Comparison of ENCODE assay signal across 9 cellular contexts in the genomic region with DNA sequence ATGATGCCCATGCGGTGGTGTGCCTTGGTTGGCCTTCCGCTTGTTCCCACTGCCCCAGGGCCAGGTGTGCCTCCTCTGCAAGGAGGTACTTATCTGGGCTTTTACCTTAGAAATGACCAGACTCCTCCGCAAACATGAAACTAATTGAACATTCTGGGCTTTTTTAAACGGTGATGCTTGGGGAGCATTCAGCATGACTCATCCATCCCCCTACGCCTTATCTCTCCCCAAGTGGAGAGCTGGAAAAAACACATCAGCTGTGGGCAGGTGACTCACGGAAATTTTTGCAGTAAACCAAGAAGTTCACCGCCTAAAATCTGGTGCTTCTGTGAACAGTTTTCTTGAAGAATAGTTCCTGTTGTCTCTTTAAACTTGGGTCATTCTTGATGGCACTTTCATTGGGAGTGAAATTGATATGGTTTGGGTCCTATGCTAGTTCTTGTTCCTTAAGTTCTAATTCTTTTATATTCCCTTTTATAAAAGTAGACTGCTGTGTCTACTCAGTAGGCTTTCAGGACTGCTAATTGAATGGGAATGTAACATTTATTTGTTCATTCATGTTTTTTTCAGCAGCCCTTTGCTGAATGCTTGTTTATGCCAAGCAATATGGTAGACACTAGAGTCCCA. TPM values are rescaled to one million over a fixed set of nuclear protein-coding genes. Genes with fewer than 3 reads are reported as not detected.
A peak's percentile ranks its signal among the peaks of the same experiment; 100 is the strongest.
DNase-seq lines count a peak whose midpoint lies in the region; ATAC-seq and TF ChIP-seq lines count a peak whose summit lies in the region.
"Had no signal": no experiment of that assay in that cellular context is flagged by ENCODE, and none has a peak within 500 bp of the region (broad histone marks: within the 10 kb centered on the region; RNA-seq: fewer than 3 reads in every experiment).

No MANE protein-coding gene starts in this region.

- no peaks in the 10 kb centered on the region for H3K27me3 Mint-ChIP-seq in T-helper 17 cell
- no peaks in the 10 kb centered on the region for H3K27me3 Mint-ChIP-seq in activated naive CD4-positive, alpha-beta T cell treated with anti-CD3 and anti-CD28 coated beads, Interleukin-2, amount 50 U/mL, for 24 hours

- ATAC-seq in T-helper 17 cell (peak; percentile 33), HG02588 (IDR thresholded peaks at IDR 0.05; ENCODE audit: unreplicated experiment) (no peak), GM21447 (IDR thresholded peaks at IDR 0.05; ENCODE audit: unreplicated experiment) (no peak)

- peak overlapping the region; percentile 63 for H3K4me3 Mint-ChIP-seq in T-helper 17 cell
- H3K4me3 Mint-ChIP-seq in activated naive CD4-positive, alpha-beta T cell treated with anti-CD3 and anti-CD28 coated beads, Interleukin-2, amount 50 U/mL, for 24 hours = peak overlapping the region; percentile 97

- H3K36me3 ChIP-seq in osteoblast (ENCODE audit: insufficient read depth, low read length) = peaks cover 85% of the 10 kb centered on the region
- peaks cover 15 to 100% (median 40%) of the 10 kb centered on the region in 3 donors for H3K36me3 ChIP-seq in esophagus squamous epithelium
- H3K36me3 ChIP-seq in Karpas-422 (ENCODE audit: insufficient read depth, low read length) = peaks cover 65% of the 10 kb centered on the region

- WGBS in esophagus squamous epithelium, 2 donors = 73 to 81% methylated on average over 7 of the region's 7 CpGs

- TF ChIP-seq CTCF in AG04450 (IDR thresholded peaks at IDR 0.05; ENCODE audit: low read depth, low read length) (no peak), osteoblast (IDR thresholded peaks at IDR 0.05; ENCODE audit: extremely low read depth, low read depth, low read length) (no peak), esophagus squamous epithelium (IDR thresholded peaks at IDR 0.05) (no peak)

- H3K9me2 ChIP-seq in Karpas-422 (replicated peaks; ENCODE audit: insufficient read depth, low read length) = no peaks in the 10 kb centered on the region

- peaks cover 36% of the 10 kb centered on the region for H3K4me1 Mint-ChIP-seq in T-helper 17 cell
- peaks cover 85% of the 10 kb centered on the region for H3K4me1 Mint-ChIP-seq in activated naive CD4-positive, alpha-beta T cell treated with anti-CD3 and anti-CD28 coated beads, Interleukin-2, amount 50 U/mL, for 24 hours

- H3K79me2 ChIP-seq in osteoblast (ENCODE audit: insufficient read depth, low read length) = no peaks in the 10 kb centered on the region
- no peaks in the 10 kb centered on the region for H3K79me2 ChIP-seq in Karpas-422 (ENCODE audit: low read length)

- peak; percentile 61 for DNase-seq in AG04450 (ENCODE audit: low read depth, low spot score)
- DNase-seq in T-helper 17 cell = peak in 1 of 3 donors; percentile 25
- DNase-seq in osteoblast (ENCODE audit: insufficient read length, low spot score, missing footprints) = peak; percentile 81
- DNase-seq in esophagus squamous epithelium (lab: John Stamatoyannopoulos, UW) = no peak
- no peak for DNase-seq in Karpas-422
- DNase-seq: WERI-Rb-1 had no signal

- H3K4me2 ChIP-seq in osteoblast (ENCODE audit: insufficient read depth, low read length) (peak overlapping the region; percentile 62), Karpas-422 (ENCODE audit: low read depth, low read length, poor library complexity, severe bottlenecking) (no peak overlapping the region)

- H3K27ac ChIP-seq in AG04450 (ENCODE audit: low read depth, low read length) (peak overlapping the region; percentile 78), osteoblast (ENCODE audit: low read depth, low read length) (peak overlapping the region; percentile 54), esophagus squamous epithelium (no peak overlapping the region), Karpas-422 (ENCODE audit: low read length) (no peak overlapping the region)
- H3K27ac ChIP-seq: WERI-Rb-1 had no signal

- H2AFZ ChIP-seq in osteoblast (ENCODE audit: low read length) = no peak overlapping the region
- H2AFZ ChIP-seq in Karpas-422 (ENCODE audit: low read length) = no peak overlapping the region

- intact Hi-C loops in esophagus squamous epithelium (cut with DNase I) = no loop called here

- TF ChIP-seq POLR2A in esophagus squamous epithelium (IDR thresholded peaks at IDR 0.05) = no peak

- H3K9me3 Mint-ChIP-seq in activated naive CD4-positive, alpha-beta T cell treated with anti-CD3 and anti-CD28 coated beads, Interleukin-2, amount 50 U/mL, for 24 hours = peaks cover 15% of the 10 kb centered on the region

- H3K4me3 ChIP-seq in AG04450 (ENCODE audit: low read depth, low read length) (no peak overlapping the region), osteoblast (ENCODE audit: insufficient read depth, low read length) (no peak overlapping the region), esophagus squamous epithelium (no peak overlapping the region), Karpas-422 (ENCODE audit: low read length) (no peak overlapping the region)

- POLR2A ChIA-PET in AG04450 (lab: Yijun Ruan, JAX) = interaction anchor here (0.6 kb wide), 1 partner anchor 180 kb away, joined by 3 read pairs; no protein-coding TSS in a partner anchor

- H3K4me1 ChIP-seq in osteoblast (ENCODE audit: insufficient read depth, low read length) = peaks cover 15% of the 10 kb centered on the region
- no peaks in the 10 kb centered on the region for H3K4me1 ChIP-seq in esophagus squamous epithelium
- no peaks in the 10 kb centered on the region for H3K4me1 ChIP-seq in Karpas-422 (ENCODE audit: low read length)

- peaks cover 9% of the 10 kb centered on the region for H3K36me3 Mint-ChIP-seq in T-helper 17 cell (ENCODE audit: low read depth)
- H3K36me3 Mint-ChIP-seq in activated naive CD4-positive, alpha-beta T cell treated with anti-CD3 and anti-CD28 coated beads, Interleukin-2, amount 50 U/mL, for 24 hours = peaks cover 74% of the 10 kb centered on the region

- CTCF ChIA-PET in AG04450 (lab: Charles Lee) = interaction anchor here (2.6 kb wide), 1 partner anchor 17 kb away, joined by 19 read pairs; no protein-coding TSS in a partner anchor

- H3K27me3 ChIP-seq in AG04450 (ENCODE audit: control insufficient read depth, insufficient read depth, low read length) = no peaks in the 10 kb centered on the region
- H3K27me3 ChIP-seq in osteoblast (ENCODE audit: insufficient read depth, low read length) = no peaks in the 10 kb centered on the region
- no peaks in the 10 kb centered on the region for H3K27me3 ChIP-seq in esophagus squamous epithelium
- no peaks in the 10 kb centered on the region for H3K27me3 ChIP-seq in Karpas-422 (ENCODE audit: low read length)

- H3K27ac Mint-ChIP-seq in T-helper 17 cell = peak overlapping the region; percentile 77
- peak overlapping the region; percentile 100 for H3K27ac Mint-ChIP-seq in activated naive CD4-positive, alpha-beta T cell treated with anti-CD3 and anti-CD28 coated beads, Interleukin-2, amount 50 U/mL, for 24 hours

- H3K9me3 ChIP-seq in AG04450 (ENCODE audit: control insufficient read depth, insufficient read depth, low read length) (no peaks in the 10 kb centered on the region), T-helper 17 cell (ENCODE audit: control insufficient read depth, low read length, poor library complexity, severe bottlenecking) (peaks cover 6% of the 10 kb centered on the region), osteoblast (ENCODE audit: low read depth, low read length) (no peaks in the 10 kb centered on the region), esophagus squamous epithelium (no peaks in the 10 kb centered on the region), Karpas-422 (ENCODE audit: low read length) (no peaks in the 10 kb centered on the region)

- peaks cover 2% of the 10 kb centered on the region for H4K20me1 ChIP-seq in osteoblast (ENCODE audit: insufficient read depth, low read length)
- H4K20me1 ChIP-seq in Karpas-422 (ENCODE audit: insufficient read depth, low read depth, low read length) = no peaks in the 10 kb centered on the region

- H3K9ac ChIP-seq in Karpas-422 (ENCODE audit: low read length) = no peak overlapping the region

RNA-seq across cellular contexts. Expression of gene SFXN1, which starts 39.6 kb away (rescaled TPM):
- polyA plus RNA-seq in AG04450 (2011; rRNA removed) = 125 and 126 TPM in 2 replicates
- 158 TPM in 2 replicates for polyA minus RNA-seq in AG04450 (2011; rRNA and poly(A)+ RNA removed)
- total RNA-seq in T-helper 17 cell = 10 to 100 TPM; 59.4 to 88.3 TPM
- 38.3 and 40.9 TPM in 2 replicates for total RNA-seq in osteoblast
- total RNA-seq in esophagus squamous epithelium = 10 to 100 TPM; 39.6 to 81.7 (median 51.9) TPM
- 62.9 and 87.3 TPM in 2 replicates for total RNA-seq in Karpas-422 (2014; rRNA removed; shearing (Covaris generic); ENCODE audit: low replicate concordance)

Comparison
In these comparisons a context has a peak if more than half of its experiments do, and no peak if none do; other contexts are left out.
1. DNase-seq: peak in AG04450 (single experiment) and osteoblast (single experiment); none in esophagus squamous epithelium (single experiment) and Karpas-422 (single experiment).
2. H3K27ac ChIP-seq: peak in AG04450 (single experiment) and osteoblast (single experiment); none in esophagus squamous epithelium (0 of 4) and Karpas-422 (single experiment).